ENCODE assay signal across 22 cellular contexts in the genomic region with DNA sequence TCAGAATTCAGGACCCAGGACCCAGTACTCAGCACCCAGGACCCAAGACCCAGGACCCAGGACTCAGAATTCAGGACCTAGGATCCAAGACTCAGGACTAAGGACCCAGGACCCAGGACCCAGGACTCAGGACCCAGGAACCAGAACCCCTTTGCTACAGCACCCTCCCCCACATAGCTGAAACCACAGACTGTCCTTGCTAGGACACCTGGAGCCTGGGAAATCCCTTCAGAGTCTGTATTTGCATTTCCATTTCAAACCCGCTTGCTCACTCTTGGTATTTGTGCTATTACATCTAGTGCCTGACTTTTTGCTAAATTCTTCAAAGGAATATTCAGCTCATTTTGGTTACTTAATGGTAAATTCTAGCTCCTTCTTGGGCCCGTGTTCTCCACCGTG.
DNase-seq lines count a peak whose midpoint lies in the region; ATAC-seq, FAIRE-seq and TF ChIP-seq lines count a peak whose summit lies in the region.
"Had no signal": no experiment of that assay in that cellular context is flagged by ENCODE, and none has a peak within 500 bp of the region (broad histone marks: within the 10 kb centered on the region; RNA-seq: fewer than 3 reads in every experiment).

No MANE protein-coding gene starts in this region.

- peak; percentile 56 for ATAC-seq in GM21447 (IDR thresholded peaks at IDR 0.05; ENCODE audit: unreplicated experiment)
- ATAC-seq in HG02885 (IDR thresholded peaks at IDR 0.05; ENCODE audit: poor library complexity, unreplicated experiment): peak; percentile 78
- no peak for ATAC-seq in HG03439 (IDR thresholded peaks at IDR 0.05; ENCODE audit: unreplicated experiment)
- ATAC-seq: Right ventricle myocardium inferior had no signal

- no peak for TF ChIP-seq POLR2A in GM12892 (IDR thresholded peaks at IDR 0.05; ENCODE audit: low read depth, low read length)

- FAIRE-seq in GM12892 (lab: Jason Lieb, UNC): peak; percentile 82
- FAIRE-seq: endothelial cell of umbilical vein, islet of Langerhans had no signal

- DNase-seq in GM12892 (ENCODE audit: insufficient read length) (peak; percentile 35), RPMI8226 (peak; percentile 84), DMS79 (lab: John Stamatoyannopoulos, UW) (no peak), foreskin melanocyte (no peak)
- DNase-seq in central memory CD4-positive, alpha-beta T cell: no peak
- DNase-seq: activated CD4-positive, alpha-beta T cell treated with anti-CD3 and anti-CD28 coated beads for 48 hours; activated effector memory CD4-positive, alpha-beta T cell treated with anti-CD3 and anti-CD28 coated beads, Interleukin-2, amount 50 U/mL, for 16 hours; adrenal gland; dermis blood vessel endothelial cell; DMS 273 treated with DMSO at 0.1 percent for 48 hours; GF-D8; Kasumi-1; NCI-H1105; NCI-H2107; T-helper 1 cell; thyroid gland had no signal

Comparison
In these comparisons a context has a peak if more than half of its experiments do, and no peak if none do; other contexts are left out.
1. DNase-seq: peak in GM12892 (single experiment) and RPMI8226 (single experiment); none in DMS79 (single experiment), foreskin melanocyte (single experiment) and central memory CD4-positive, alpha-beta T cell (single experiment).